In the genomic region with DNA sequence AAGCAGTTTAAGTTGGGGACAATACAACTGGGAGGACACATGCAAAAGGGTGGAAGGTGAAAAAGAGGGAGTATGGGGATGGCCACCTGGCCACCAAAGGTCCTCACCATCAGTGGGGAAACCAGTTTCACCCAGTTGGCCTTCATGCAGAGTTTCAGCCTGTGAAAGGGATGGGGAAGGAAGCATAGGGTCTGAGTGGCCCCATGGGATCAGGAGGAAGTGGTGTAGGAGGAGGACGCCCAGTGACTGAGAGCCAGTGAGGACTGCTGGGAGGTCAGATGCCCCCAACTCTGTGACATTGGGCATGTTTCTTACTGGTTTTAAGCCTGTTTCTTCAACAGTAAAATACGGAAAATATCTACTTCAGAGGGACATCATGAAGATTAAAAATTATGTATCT, we compare ENCODE assay signal across 1 cellular context.
TF ChIP-seq lines count a peak whose summit lies in the region.

No MANE protein-coding gene starts in this region.

TF ChIP-seq in IMR-90, 13 proteins besides CTCF, POLR2A, EP300 and RAD21:
- TF ChIP-seq FOS (IDR thresholded peaks at IDR 0.05; ENCODE audit: low read depth, low read length) (no peak), MAFK (IDR thresholded peaks at IDR 0.05; ENCODE audit: low read depth, low read length) (no peak), BHLHE40 (IDR thresholded peaks at IDR 0.05; ENCODE audit: low read depth, low read length) (no peak), MAZ (IDR thresholded peaks at IDR 0.05; ENCODE audit: borderline replicate concordance, low read depth, low read length) (no peak), MXI1 (IDR thresholded peaks at IDR 0.05; ENCODE audit: borderline replicate concordance, low read depth, low read length) (no peak), SMC3 (IDR thresholded peaks at IDR 0.05; ENCODE audit: low read depth, low read length) (no peak), RCOR1 (IDR thresholded peaks at IDR 0.05; ENCODE audit: insufficient replicate concordance, low read length) (no peak)
- TF ChIP-seq, protein P1, sequence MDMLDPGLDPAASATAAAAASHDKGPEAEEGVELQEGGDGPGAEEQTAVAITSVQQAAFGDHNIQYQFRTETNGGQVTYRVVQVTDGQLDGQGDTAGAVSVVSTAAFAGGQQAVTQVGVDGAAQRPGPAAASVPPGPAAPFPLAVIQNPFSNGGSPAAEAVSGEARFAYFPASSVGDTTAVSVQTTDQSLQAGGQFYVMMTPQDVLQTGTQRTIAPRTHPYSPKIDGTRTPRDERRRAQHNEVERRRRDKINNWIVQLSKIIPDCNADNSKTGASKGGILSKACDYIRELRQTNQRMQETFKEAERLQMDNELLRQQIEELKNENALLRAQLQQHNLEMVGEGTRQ (IDR thresholded peaks at IDR 0.05; ENCODE audit: low read depth, low read length), result no peak
TF ChIP-seq in IMR-90: peak in this region for 0.
